In genomic region chr13:49464621-49465325, GRCh38 we compare ENCODE assay signal across 18 cellular contexts. TPM values are rescaled to one million over a fixed set of nuclear protein-coding genes. Genes with fewer than 3 reads are reported as not detected.
DNase-seq lines count a peak whose midpoint lies in the region; ATAC-seq, FAIRE-seq and TF ChIP-seq lines count a peak whose summit lies in the region.
"Had no signal": no experiment of that assay in that cellular context is flagged by ENCODE, and none has a peak within 500 bp of the region (broad histone marks: within the 10 kb centered on the region; RNA-seq: fewer than 3 reads in every experiment).

No MANE protein-coding gene starts in this region.

- no peak overlapping the region for H3K9ac ChIP-seq in adipocyte (ENCODE audit: low read length)
- H3K9ac ChIP-seq: BLaER1 had no signal

- 59 to 62% methylated on average over 4 of the region's 4 CpGs for WGBS in pancreas, 2 donors

- H3K36me3 ChIP-seq in adipocyte (ENCODE audit: control insufficient read depth, insufficient read depth, low read length, severe bottlenecking): peaks cover 28% of the 10 kb centered on the region
- H3K36me3 ChIP-seq in pancreas: peaks cover 0 to 4% (median 0%) of the 10 kb centered on the region in 3 donors

- H3K27me3 ChIP-seq in adipocyte (replicated peaks; ENCODE audit: control insufficient read depth, insufficient read depth, low read length) (no peaks in the 10 kb centered on the region), pancreas (no peaks in the 10 kb centered on the region)
- H3K27me3 ChIP-seq: BLaER1, SJSA1 had no signal

- H3K9me3 ChIP-seq in adipocyte (ENCODE audit: control insufficient read depth, low read length): peaks cover 13% of the 10 kb centered on the region
- no peaks in the 10 kb centered on the region for H3K9me3 ChIP-seq in pancreas

- TF ChIP-seq CTCF in pancreas (IDR thresholded peaks at IDR 0.05): no peak

- no peak for FAIRE-seq in pancreas (lab: Jason Lieb, UNC)

- H3K4me3 ChIP-seq in adipocyte (ENCODE audit: low read length) (peak overlapping the region; percentile 42), pancreas (no peak overlapping the region)
- H3K4me3 ChIP-seq: BLaER1, SJSA1 had no signal

- DNase-seq in GM04503 (ENCODE audit: low read depth) (peak; percentile 10), adipocyte (ENCODE audit: low read depth) (peak; percentile 66), fibroblast of peridontal ligament (ENCODE audit: extremely low read depth) (peak; percentile 78), pancreas (no peak), glomerular visceral epithelial cell (ENCODE audit: extremely low spot score) (no peak), epidermal melanocyte (ENCODE audit: insufficient read length, low spot score) (no peak)
- no peak for DNase-seq in stimulated activated CD4-positive, alpha-beta T cell treated with anti-CD3 and anti-CD28 coated beads, Interleukin-12 subunit alpha, Interleukin-12 subunit beta, amount 100 ng/mL, for 4 hours
- DNase-seq: CD8-positive, alpha-beta memory T cell; DND-41; GF-D8; GOT3; HFFc6; Karpas-422; NCI-H1930; NCI-H2171 treated with DMSO at 0.1 percent for 48 hours; NCI-H82 had no signal

- H3K27ac ChIP-seq in pancreas: peak overlapping the region in 2 of 4 donors; percentile 64 to 77
- H3K27ac ChIP-seq: BLaER1, SJSA1 had no signal

- ATAC-seq in pancreas: peak; percentile 49 to 75 (median 68)

- intact Hi-C loops in pancreas (cut with DNase I): no loop called here

- H3K4me1 ChIP-seq in adipocyte (ENCODE audit: control insufficient read depth, insufficient read depth, low read length) (peaks cover 11% of the 10 kb centered on the region), pancreas (peaks cover 6 to 29% (median 24%) of the 10 kb centered on the region in 3 donors)
- H3K4me1 ChIP-seq: BLaER1 had no signal

RNA-seq across cellular contexts. Expression of gene SETDB2, which starts 20.7 kb away (rescaled TPM):
- 1 to 10 TPM; 5.1 to 8.9 (median 6.6) TPM for total RNA-seq in pancreas
- 1 to 10 TPM; 3.1 to 5.1 TPM for polyA plus RNA-seq in pancreas

RNA-seq across cellular contexts. Expression of gene CAB39L, which starts 20.9 kb away (rescaled TPM):
- total RNA-seq in pancreas: 1 to 10 TPM; 4.1 to 8.4 (median 5.0) TPM
- 1 to 10 TPM; 2.7 to 7.2 TPM for polyA plus RNA-seq in pancreas

RNA-seq across cellular contexts. Expression of gene PHF11, which starts 31.0 kb away (rescaled TPM):
- total RNA-seq in pancreas: 10 to 100 TPM; 14.5 to 28.2 (median 19.5) TPM
- 10 to 100 TPM; 53.3 to 58.5 TPM for polyA plus RNA-seq in pancreas

Comparison
In these comparisons a context has a peak if more than half of its experiments do, and no peak if none do; other contexts are left out.
1. DNase-seq: peak in GM04503 (single experiment), adipocyte (single experiment) and fibroblast of peridontal ligament (single experiment); none in pancreas (0 of 6), glomerular visceral epithelial cell (single experiment), stimulated activated CD4-positive, alpha-beta T cell treated with anti-CD3 and anti-CD28 coated beads, Interleukin-12 subunit alpha, Interleukin-12 subunit beta, amount 100 ng/mL, for 4 hours (single experiment) and epidermal melanocyte (single experiment).